6 cellular contexts compared by ENCODE assay signal in the genomic region with DNA sequence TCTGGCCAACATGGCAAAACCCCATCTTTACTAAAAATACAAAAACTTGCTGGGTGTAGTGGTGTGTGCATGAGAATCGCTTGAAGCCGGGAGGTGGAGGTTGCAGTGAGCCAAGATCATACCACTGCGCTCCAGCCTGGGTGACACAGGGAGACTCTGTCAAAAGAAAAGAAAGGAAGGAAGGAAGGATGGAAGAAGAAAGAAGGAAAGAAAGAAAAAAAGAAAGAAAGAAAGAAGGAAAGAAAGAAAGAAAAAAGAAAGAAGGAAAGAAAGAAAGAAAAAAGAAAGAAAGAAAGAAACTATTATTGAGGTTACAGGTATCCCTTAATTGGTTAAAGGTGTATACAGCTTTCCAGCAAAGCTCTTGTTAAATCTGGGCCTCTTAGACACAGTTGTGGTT. TPM values are rescaled to one million over a fixed set of nuclear protein-coding genes. Genes with fewer than 3 reads are reported as not detected.
"Had no signal": no experiment of that assay in that cellular context is flagged by ENCODE, and none has a peak within 500 bp of the region (broad histone marks: within the 10 kb centered on the region; RNA-seq: fewer than 3 reads in every experiment).

No MANE protein-coding gene starts in this region.

RNA-seq across cellular contexts. Expression of a gene that starts 29.6 kb away (rescaled TPM):
- total RNA-seq: HT-29, HT1080, IMR-90, K562 had no signal
- polyA plus RNA-seq: IgD-negative memory B cell, IMR-90, K562 had no signal

RNA-seq across cellular contexts. Expression of a gene that starts 40.7 kb away (rescaled TPM):
- total RNA-seq: HepG2, HT-29, HT1080, IMR-90, K562 had no signal
- polyA plus RNA-seq: HepG2, IMR-90, K562 had no signal
